In the genomic region with DNA sequence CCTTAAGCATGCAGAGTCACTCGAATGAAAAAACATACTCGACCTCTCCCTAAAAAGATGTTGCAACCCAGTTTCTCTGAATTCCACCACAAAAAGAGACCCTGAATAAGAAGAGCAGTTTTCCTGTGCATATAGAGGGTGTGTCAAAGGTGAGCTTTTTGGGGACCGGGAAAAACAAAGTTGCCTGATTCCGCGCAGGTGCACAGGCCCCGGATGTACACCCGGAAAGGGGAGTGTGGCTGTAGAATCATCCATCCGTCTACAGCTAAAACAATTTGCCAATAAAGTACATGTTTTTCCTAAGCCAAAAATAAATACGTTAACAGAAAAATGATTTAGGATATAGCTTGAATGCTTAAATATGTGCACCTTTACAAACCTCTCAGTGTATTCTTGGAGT, we compare ENCODE assay signal across 1 cellular context.
TF ChIP-seq lines count a peak whose summit lies in the region.

No MANE protein-coding gene starts in this region.

TF ChIP-seq in endothelial cell of umbilical vein, 7 proteins besides CTCF, POLR2A, EP300 and RAD21:
- TF ChIP-seq FOS (IDR thresholded peaks at IDR 0.05; ENCODE audit: borderline replicate concordance, insufficient read depth, low read length) (no peak), JUN (IDR thresholded peaks at IDR 0.05; ENCODE audit: borderline replicate concordance, insufficient read depth, insufficient read length, low read depth) (no peak), GATA2 (IDR thresholded peaks at IDR 0.05; ENCODE audit: insufficient read depth, insufficient read length, low read depth, low read length) (no peak), EZH2 (IDR thresholded peaks at IDR 0.05; ENCODE audit: borderline replicate concordance, low read depth, low read length, severe bottlenecking) (no peak), POLR2AphosphoS5 (IDR thresholded peaks at IDR 0.05; ENCODE audit: insufficient read depth, low read depth, low read length) (no peak), MYC (IDR thresholded peaks at IDR 0.05; ENCODE audit: low read depth, low read length) (no peak)
- TF ChIP-seq, protein P1, sequence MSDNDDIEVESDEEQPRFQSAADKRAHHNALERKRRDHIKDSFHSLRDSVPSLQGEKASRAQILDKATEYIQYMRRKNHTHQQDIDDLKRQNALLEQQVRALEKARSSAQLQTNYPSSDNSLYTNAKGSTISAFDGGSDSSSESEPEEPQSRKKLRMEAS (IDR thresholded peaks at IDR 0.05; ENCODE audit: insufficient read depth, insufficient read length), result no peak
